Comparison of ENCODE assay signal across 37 cellular contexts in the genomic region with DNA sequence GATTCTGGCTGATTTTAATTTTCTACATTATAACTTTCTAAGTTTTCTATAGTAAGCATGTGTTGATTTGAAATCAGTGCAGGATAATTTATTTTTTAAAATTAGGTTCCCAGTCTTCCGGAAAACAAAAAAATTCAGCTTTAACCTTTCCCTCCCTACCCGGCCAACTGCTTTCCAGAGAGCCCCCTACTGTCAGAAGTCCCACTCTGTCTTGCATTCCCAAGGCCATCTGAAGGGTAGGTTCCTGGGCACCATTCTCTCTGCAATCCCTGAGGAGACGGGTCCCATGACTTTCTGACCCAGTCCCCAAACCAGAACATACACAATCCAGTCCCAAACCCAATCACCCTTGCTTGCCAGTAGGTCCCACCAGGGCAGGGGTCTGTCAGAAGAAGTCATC.
"Had no signal": no experiment of that assay in that cellular context is flagged by ENCODE, and none has a peak within 500 bp of the region (broad histone marks: within the 10 kb centered on the region; RNA-seq: fewer than 3 reads in every experiment).

No MANE protein-coding gene starts in this region.

- H3K36me3 ChIP-seq: MG63, Peyer's patch, SJSA1 had no signal

- H3K27me3 Mint-ChIP-seq: activated CD4-positive, alpha-beta memory T cell treated with anti-CD3 and anti-CD28 coated beads, Interleukin-2, amount 10 ng/mL, durations not matched to agents 7 days and 5 days; activated CD8-positive, alpha-beta memory T cell treated with anti-CD3 and anti-CD28 coated beads, Interleukin-2, amount 10 ng/mL, durations not matched to agents 7 days and 5 days; activated naive CD4-positive, alpha-beta T cell treated with anti-CD3 and anti-CD28 coated beads, Interleukin-2, amount 10 ng/mL, durations not matched to agents 7 days and 5 days; activated naive CD8-positive, alpha-beta T cell treated with anti-CD3 and anti-CD28 coated beads, Interleukin-2, amount 50 U/mL, for 24 hours; brain had no signal

- ATAC-seq: activated CD8-positive, alpha-beta memory T cell treated with anti-CD3 and anti-CD28 coated beads, Interleukin-2, amount 10 ng/mL, durations not matched to agents 7 days and 5 days; activated naive CD8-positive, alpha-beta T cell treated with anti-CD3 and anti-CD28 coated beads, Interleukin-2, amount 50 U/mL, for 24 hours; PC-3 had no signal

- H3K4me3 ChIP-seq: MG63, Peyer's patch, SJSA1 had no signal

- H3K36me3 Mint-ChIP-seq: activated CD8-positive, alpha-beta memory T cell treated with anti-CD3 and anti-CD28 coated beads, Interleukin-2, amount 10 ng/mL, durations not matched to agents 7 days and 5 days; activated naive CD4-positive, alpha-beta T cell treated with anti-CD3 and anti-CD28 coated beads, Interleukin-2, amount 10 ng/mL, durations not matched to agents 7 days and 5 days; activated naive CD8-positive, alpha-beta T cell; brain had no signal

- H3K9me3 Mint-ChIP-seq: activated CD4-positive, alpha-beta memory T cell treated with anti-CD3 and anti-CD28 coated beads, Interleukin-2, amount 10 ng/mL, durations not matched to agents 7 days and 5 days; activated naive CD4-positive, alpha-beta T cell treated with anti-CD3 and anti-CD28 coated beads, Interleukin-2, amount 10 ng/mL, durations not matched to agents 7 days and 5 days; activated naive CD8-positive, alpha-beta T cell treated with anti-CD3 and anti-CD28 coated beads, Interleukin-2, amount 50 U/mL, for 24 hours; brain; T-helper 1 cell treated with Interleukin-12 subunit alpha and Interleukin-12 subunit beta and Interleukin-4 antibody, amounts not matched to agents 30 μg/mL and 1 μg/mL, for 36 hours; T-helper 2 cell treated with Interferon-gamma antibody and Interleukin-4, amounts not matched to agents 5 μg/mL and 100 μg/mL, for 36 hours had no signal

- FAIRE-seq: bronchial epithelial cell, TTC549 had no signal

- H3K27ac Mint-ChIP-seq: activated B cell treated with CpG ODN at 0.5 μM for 24 hours; activated CD4-positive, alpha-beta memory T cell treated with anti-CD3 and anti-CD28 coated beads, Interleukin-2, amount 10 ng/mL, durations not matched to agents 7 days and 5 days; activated CD8-positive, alpha-beta memory T cell treated with anti-CD3 and anti-CD28 coated beads, Interleukin-2, amount 10 ng/mL, durations not matched to agents 7 days and 5 days; activated naive CD4-positive, alpha-beta T cell treated with anti-CD3 and anti-CD28 coated beads, Interleukin-2, amount 10 ng/mL, durations not matched to agents 7 days and 5 days; activated naive CD8-positive, alpha-beta T cell; activated naive CD8-positive, alpha-beta T cell treated with anti-CD3 and anti-CD28 coated beads, Interleukin-2, amount 50 U/mL, for 24 hours; brain; T-helper 1 cell treated with Interleukin-12 subunit alpha and Interleukin-12 subunit beta and Interleukin-4 antibody, amounts not matched to agents 30 μg/mL and 1 μg/mL, for 36 hours; T-helper 2 cell treated with Interferon-gamma antibody and Interleukin-4, amounts not matched to agents 5 μg/mL and 100 μg/mL, for 36 hours had no signal

- H3K4me3 Mint-ChIP-seq: activated B cell treated with CpG ODN at 0.5 μM for 24 hours; activated CD4-positive, alpha-beta memory T cell treated with anti-CD3 and anti-CD28 coated beads, Interleukin-2, amount 10 ng/mL, durations not matched to agents 7 days and 5 days; activated CD8-positive, alpha-beta memory T cell treated with anti-CD3 and anti-CD28 coated beads, Interleukin-2, amount 10 ng/mL, durations not matched to agents 7 days and 5 days; activated naive CD4-positive, alpha-beta T cell treated with anti-CD3 and anti-CD28 coated beads, Interleukin-2, amount 10 ng/mL, durations not matched to agents 7 days and 5 days; activated naive CD8-positive, alpha-beta T cell; activated naive CD8-positive, alpha-beta T cell treated with anti-CD3 and anti-CD28 coated beads, Interleukin-2, amount 50 U/mL, for 24 hours; brain; T-helper 1 cell treated with Interleukin-12 subunit alpha and Interleukin-12 subunit beta and Interleukin-4 antibody, amounts not matched to agents 30 μg/mL and 1 μg/mL, for 36 hours; T-helper 2 cell treated with Interferon-gamma antibody and Interleukin-4, amounts not matched to agents 5 μg/mL and 100 μg/mL, for 36 hours had no signal

- H3K4me1 ChIP-seq: Peyer's patch, SJSA1 had no signal

- H3K27ac ChIP-seq: Peyer's patch, SJSA1 had no signal

- DNase-seq: activated B cell treated with CpG ODN at 0.5 μM for 24 hours; activated CD4-positive, alpha-beta memory T cell treated with anti-CD3 and anti-CD28 coated beads, Interleukin-2, amount 10 ng/mL, durations not matched to agents 7 days and 5 days; activated CD4-positive, alpha-beta T cell treated with anti-CD3 and anti-CD28 coated beads for 1 hour; activated CD4-positive, alpha-beta T cell treated with anti-CD3 and anti-CD28 coated beads for 48 hours; activated CD8-positive, alpha-beta memory T cell treated with anti-CD3 and anti-CD28 coated beads for 24 hours; activated CD8-positive, alpha-beta memory T cell treated with anti-CD3 and anti-CD28 coated beads, Interleukin-2, amount 10 ng/mL, durations not matched to agents 7 days and 5 days; activated CD8-positive, alpha-beta memory T cell treated with anti-CD3 and anti-CD28 coated beads, Interleukin-2, amount 50 U/mL, for 48 hours; activated effector memory CD4-positive, alpha-beta T cell treated with Interleukin-2 at 50 U/mL for 16 hours; activated naive CD4-positive, alpha-beta T cell treated with anti-CD3 and anti-CD28 coated beads, Interleukin-2, amount 10 ng/mL, durations not matched to agents 7 days and 5 days; activated naive CD8-positive, alpha-beta T cell treated with anti-CD3 and anti-CD28 coated beads, Interleukin-2, amount 50 U/mL, for 24 hours; activated T-cell treated with anti-CD3 and anti-CD28 coated beads, Interleukin-2, amount 50 U/mL, for 48 hours; anterior cingulate cortex; caudate nucleus; cerebellar nuclear complex; Kasumi-1; MG63; MV-4-11; NCI-H1092; NCI-H1436 treated with DMSO at 0.1 percent for 48 hours; NCI-H1694 treated with DMSO at 0.1 percent for 48 hours; NCI-H2029; NCI-H345; NCI-H524 treated with DMSO at 0.1 percent for 48 hours; NCI-H748 treated with DMSO at 0.1 percent for 48 hours; NK-92 treated with Interleukin-12 subunit alpha and Interleukin-12 subunit beta, amount 100 ng/mL, for 24 hours; PC-3; Peyer's patch; RPMI8226; SHP77 treated with DMSO at 0.1 percent for 48 hours; SK-N-SH had no signal

- H3K27me3 ChIP-seq: MG63, Peyer's patch, SJSA1 had no signal

- H3K9me3 ChIP-seq: MG63, Peyer's patch, SJSA1, SK-N-SH had no signal

- H3K4me2 ChIP-seq: SK-N-SH had no signal

- H3K4me1 Mint-ChIP-seq: activated B cell treated with CpG ODN at 0.5 μM for 24 hours; activated CD4-positive, alpha-beta memory T cell treated with anti-CD3 and anti-CD28 coated beads, Interleukin-2, amount 10 ng/mL, durations not matched to agents 7 days and 5 days; activated CD8-positive, alpha-beta memory T cell treated with anti-CD3 and anti-CD28 coated beads, Interleukin-2, amount 10 ng/mL, durations not matched to agents 7 days and 5 days; activated naive CD4-positive, alpha-beta T cell treated with anti-CD3 and anti-CD28 coated beads, Interleukin-2, amount 10 ng/mL, durations not matched to agents 7 days and 5 days; activated naive CD8-positive, alpha-beta T cell treated with anti-CD3 and anti-CD28 coated beads, Interleukin-2, amount 50 U/mL, for 24 hours; brain had no signal

- H3K9ac ChIP-seq: SK-N-SH had no signal
